ENCODE assay signal across 27 cellular contexts in genomic region chr19:5365905-5366304, GRCh38.
"Had no signal": no experiment of that assay in that cellular context is flagged by ENCODE, and none has a peak within 500 bp of the region (broad histone marks: within the 10 kb centered on the region; RNA-seq: fewer than 3 reads in every experiment).

No MANE protein-coding gene starts in this region.

- H3K36me3 ChIP-seq: stomach, suprapubic skin, thoracic aorta, thyroid gland, tibial artery, tibial nerve, transverse colon, upper lobe of left lung, upper lobe of right lung, uterus, vagina had no signal

- H3K4me1 ChIP-seq: stomach, suprapubic skin, testis, thyroid gland, tibial artery, tibial nerve, transverse colon, upper lobe of left lung, upper lobe of right lung, uterus, vagina had no signal

- ATAC-seq: stimulated activated effector memory CD8-positive, alpha-beta T cell treated with anti-CD3 and anti-CD28 coated beads, Interleukin-12 subunit alpha, Interleukin-12 subunit beta, amount 100 ng/mL, for 72 hours; stimulated activated memory B cell treated with anti-CD40 and anti-IgM and Interleukin-4, amounts not matched to agents 10 μg/mL and 1 μg/mL and 100 μg/mL, for 72 hours; stimulated activated naive B cell treated with anti-CD40 and anti-IgM and Interleukin-4, amounts not matched to agents 10 μg/mL and 1 μg/mL and 100 μg/mL, for 72 hours; stimulated activated naive CD8-positive, alpha-beta T cell treated with anti-CD3 and anti-CD28 coated beads, Interleukin-15, amount 100 ng/mL, for 72 hours; stimulated activated naive CD8-positive, alpha-beta T cell treated with anti-CD3 and anti-CD28 coated beads, Interleukin-15, Interleukin-2, amounts not matched to agents 100 U/mL and 50 U/mL, for 24 hours; upper lobe of right lung had no signal

- H3K4me3 ChIP-seq: stomach, suprapubic skin, testis, thoracic aorta, thyroid gland, tibial artery, tibial nerve, transverse colon, upper lobe of left lung, upper lobe of right lung, uterus, vagina had no signal

- H3K27ac ChIP-seq: stomach, suprapubic skin, testis, thoracic aorta, thyroid gland, tibial artery, tibial nerve, transverse colon, upper lobe of left lung, upper lobe of right lung, uterus, vagina had no signal

- DNase-seq: stimulated activated CD4-positive, alpha-beta T cell treated with anti-CD3 and anti-CD28 coated beads, Interleukin-2, amount 100 ng/mL, for 48 hours; stimulated activated CD4-positive, alpha-beta T cell treated with anti-CD3 and anti-CD28 coated beads, Interleukin-4, amount 100 ng/mL, for 1 hour; stimulated activated CD4-positive, alpha-beta T cell treated with anti-CD3 and anti-CD28 coated beads, Interleukin-4, amount 100 ng/mL, for 24 hours; stimulated activated CD4-positive, alpha-beta T cell treated with anti-CD3 and anti-CD28 coated beads, Interleukin-4, amount 100 ng/mL, for 4 hours; stimulated activated CD8-positive, alpha-beta memory T cell treated with anti-CD3 and anti-CD28 coated beads, Interleukin-4, amount 100 ng/mL, for 48 hours; stimulated activated naive B cell treated with anti-CD40 and anti-IgM and Interleukin-4, amounts not matched to agents 10 μg/mL and 1 μg/mL and 100 μg/mL, for 72 hours; stimulated activated naive CD4-positive, alpha-beta T cell; stimulated activated naive CD4-positive, alpha-beta T cell treated with Interleukin-2 at 50 U/mL for 16 hours; stimulated activated naive CD8-positive, alpha-beta T cell treated with anti-CD3 and anti-CD28 coated beads, Interleukin-15, amount 100 ng/mL, for 72 hours; stimulated activated naive CD8-positive, alpha-beta T cell treated with anti-CD3 and anti-CD28 coated beads, Interleukin-15, Interleukin-2, amounts not matched to agents 100 U/mL and 50 U/mL, for 24 hours; stomach; substantia nigra; testis; thyroid gland; tibial artery; transverse colon; trophoblast cell; upper lobe of left lung; upper lobe of right lung; uterus had no signal

- H3K27me3 ChIP-seq: testis, thyroid gland, transverse colon, upper lobe of left lung, uterus, vagina had no signal

- FAIRE-seq: urothelium cell line had no signal

- H3K9me3 ChIP-seq: stomach, suprapubic skin, testis, thoracic aorta, thyroid gland, tibial artery, tibial nerve, transverse colon, upper lobe of left lung, upper lobe of right lung, uterus, vagina had no signal
